Comparison of ENCODE assay signal across 7 cellular contexts in the genomic region with DNA sequence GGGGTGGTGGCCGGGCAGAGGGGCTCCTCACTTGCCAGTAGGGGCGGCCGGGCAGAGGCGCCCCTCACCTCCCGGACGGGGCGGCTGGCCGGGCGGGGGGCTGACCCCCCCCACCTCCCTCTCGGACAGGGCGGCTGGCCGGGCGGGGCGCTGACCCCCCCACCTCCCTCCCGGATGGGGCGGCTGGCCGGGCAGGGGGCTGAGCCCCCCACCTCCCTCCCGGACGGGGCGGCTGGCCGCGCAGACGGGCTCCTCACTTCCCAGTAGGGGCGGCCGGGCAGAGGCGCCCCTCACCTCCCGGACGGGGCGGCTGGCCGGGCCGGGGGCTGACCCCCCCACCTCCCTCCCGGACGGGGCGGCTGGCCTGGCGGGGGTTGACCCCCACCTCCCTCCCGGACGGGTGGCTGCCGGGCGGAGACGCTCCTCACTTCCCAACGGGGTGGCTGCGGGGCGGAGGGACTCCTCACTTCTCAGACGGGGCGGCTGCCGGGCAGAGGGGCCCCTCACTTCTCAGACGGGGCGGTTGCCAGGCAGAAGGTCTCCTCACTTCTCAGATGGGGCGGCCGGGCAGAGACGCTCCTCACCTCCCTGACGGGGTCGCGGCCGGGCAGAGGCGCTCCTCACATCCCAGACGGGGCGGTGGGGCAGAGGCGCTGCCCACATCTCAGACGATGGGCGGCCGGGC. TPM values are rescaled to one million over a fixed set of nuclear protein-coding genes. Genes with fewer than 3 reads are reported as not detected.
"Had no signal": no experiment of that assay in that cellular context is flagged by ENCODE, and none has a peak within 500 bp of the region (broad histone marks: within the 10 kb centered on the region; RNA-seq: fewer than 3 reads in every experiment).

No MANE protein-coding gene starts in this region.

RNA-seq across cellular contexts. Expression of gene GTSF1, which starts 14.8 kb away (rescaled TPM):
- total RNA-seq: stomach, suprapubic skin, temporal lobe, thoracic aorta, transverse colon, urinary bladder, uterus had no signal
